In the genomic region with DNA sequence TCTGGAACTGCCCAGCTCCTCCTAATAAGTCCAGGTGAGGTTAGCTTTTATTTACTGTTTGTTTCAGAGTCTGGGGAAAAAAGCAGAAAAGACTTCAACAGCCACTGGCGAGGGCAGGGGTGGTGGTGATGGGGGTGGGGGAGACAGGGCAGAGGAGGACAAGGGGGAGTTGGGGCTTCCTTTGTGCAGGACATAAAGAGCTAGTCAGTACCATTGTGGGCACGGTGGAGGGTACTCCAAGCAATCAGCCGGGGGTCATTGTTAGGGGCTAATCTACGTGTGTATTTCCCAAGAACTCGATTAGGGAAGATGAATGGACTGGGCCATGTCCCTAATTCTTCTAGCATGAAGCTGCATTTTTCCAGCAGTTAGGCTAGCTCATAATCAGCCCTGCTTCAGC, we compare ENCODE assay signal across 28 cellular contexts. TPM values are rescaled to one million over a fixed set of nuclear protein-coding genes. Genes with fewer than 3 reads are reported as not detected.
"Had no signal": no experiment of that assay in that cellular context is flagged by ENCODE, and none has a peak within 500 bp of the region (broad histone marks: within the 10 kb centered on the region; RNA-seq: fewer than 3 reads in every experiment).

No MANE protein-coding gene starts in this region.

- H3K27me3 ChIP-seq: SJCRH30 had no signal

- H3K4me1 Mint-ChIP-seq: activated T-helper 17 cell treated with anti-CD3 and anti-CD28 coated beads, Interleukin-2, amount 50 U/mL, for 72 hours had no signal

- H3K4me3 Mint-ChIP-seq: activated B cell treated with CpG ODN at 0.5 μM for 24 hours; activated CD4-positive, alpha-beta memory T cell treated with anti-CD3 and anti-CD28 coated beads for 36 hours; activated CD4-positive, alpha-beta T cell treated with anti-CD3 and anti-CD28 coated beads, Interleukin-2, amount 10 ng/mL, durations not matched to agents 7 days and 5 days; activated naive CD8-positive, alpha-beta T cell treated with anti-CD3 and anti-CD28 coated beads, Interleukin-2, amount 10 ng/mL, durations not matched to agents 7 days and 5 days; activated T-helper 17 cell treated with anti-CD3 and anti-CD28 coated beads, Interleukin-2, amount 50 U/mL, for 72 hours had no signal

- H3K4me2 ChIP-seq: KMS-11, SK-N-SH had no signal

- ATAC-seq: activated T-helper 17 cell treated with anti-CD3 and anti-CD28 coated beads, Interleukin-2, amount 50 U/mL, for 72 hours had no signal

- H3K4me3 ChIP-seq: breast epithelium, Peyer's patch, SJCRH30 had no signal

- H3K9me3 ChIP-seq: breast epithelium, SJCRH30, SK-N-SH had no signal

- H3K9ac ChIP-seq: KMS-11, SK-N-SH had no signal

- H3K9me3 Mint-ChIP-seq: activated B cell treated with CpG ODN at 0.5 μM for 24 hours; activated CD4-positive, alpha-beta memory T cell treated with anti-CD3 and anti-CD28 coated beads for 36 hours; activated CD4-positive, alpha-beta T cell treated with anti-CD3 and anti-CD28 coated beads, Interleukin-2, amount 10 ng/mL, durations not matched to agents 7 days and 5 days; activated naive CD8-positive, alpha-beta T cell treated with anti-CD3 and anti-CD28 coated beads, Interleukin-2, amount 10 ng/mL, durations not matched to agents 7 days and 5 days; activated T-helper 17 cell treated with anti-CD3 and anti-CD28 coated beads, Interleukin-2, amount 50 U/mL, for 72 hours had no signal

- H3K36me3 Mint-ChIP-seq: activated CD4-positive, alpha-beta memory T cell treated with anti-CD3 and anti-CD28 coated beads for 36 hours had no signal

- H3K4me1 ChIP-seq: breast epithelium, SJCRH30 had no signal

- H3K27ac Mint-ChIP-seq: activated B cell treated with CpG ODN at 0.5 μM for 24 hours; activated CD4-positive, alpha-beta memory T cell treated with anti-CD3 and anti-CD28 coated beads for 36 hours; activated CD4-positive, alpha-beta T cell treated with anti-CD3 and anti-CD28 coated beads, Interleukin-2, amount 10 ng/mL, durations not matched to agents 7 days and 5 days; activated naive CD8-positive, alpha-beta T cell treated with anti-CD3 and anti-CD28 coated beads, Interleukin-2, amount 10 ng/mL, durations not matched to agents 7 days and 5 days; activated T-helper 17 cell treated with anti-CD3 and anti-CD28 coated beads, Interleukin-2, amount 50 U/mL, for 72 hours had no signal

- H3K27ac ChIP-seq: breast epithelium, KMS-11, Peyer's patch, RWPE1, SJCRH30 had no signal

- H3K36me3 ChIP-seq: breast epithelium, Peyer's patch, SJCRH30 had no signal

- DNase-seq: activated B cell treated with CpG ODN at 0.5 μM for 24 hours; activated CD4-positive, alpha-beta memory T cell treated with anti-CD3 and anti-CD28 coated beads for 36 hours; activated CD4-positive, alpha-beta T cell treated with anti-CD3 and anti-CD28 coated beads for 1 hour; activated CD4-positive, alpha-beta T cell treated with anti-CD3 and anti-CD28 coated beads, Interleukin-2, amount 10 ng/mL, durations not matched to agents 7 days and 5 days; activated CD8-positive, alpha-beta memory T cell treated with anti-CD3 and anti-CD28 coated beads for 24 hours; activated gamma-delta T cell treated with Interleukin-2 at 50 U/mL for 16 hours; activated naive CD4-positive, alpha-beta T cell treated with anti-CD3 and anti-CD28 coated beads, Interleukin-2, amount 50 U/mL, for 16 hours; activated naive CD8-positive, alpha-beta T cell treated with anti-CD3 and anti-CD28 coated beads, Interleukin-2, amount 10 ng/mL, durations not matched to agents 7 days and 5 days; activated T-cell treated with anti-CD3 and anti-CD28 coated beads, Interleukin-2, amount 50 U/mL, for 48 hours; aorta; caudate nucleus; NCI-H1092; NCI-H1694 treated with DMSO at 0.1 percent for 48 hours; NCI-H2029 treated with DMSO at 0.1 percent for 48 hours; NCI-H345; NCI-H510A; NCI-H526 treated with DMSO at 0.1 percent for 48 hours; Peyer's patch; Right ventricle myocardium superior; SJCRH30; SK-N-SH; T-helper 1 cell had no signal

RNA-seq across cellular contexts. Expression of a gene that starts 2.8 kb away (rescaled TPM):
- total RNA-seq: activated B cell treated with CpG ODN at 0.5 μM for 24 hours; activated CD4-positive, alpha-beta T cell treated with anti-CD3 and anti-CD28 coated beads, Interleukin-2, amount 10 ng/mL, durations not matched to agents 7 days and 5 days; activated naive CD8-positive, alpha-beta T cell treated with anti-CD3 and anti-CD28 coated beads, Interleukin-2, amount 10 ng/mL, durations not matched to agents 7 days and 5 days; aorta; breast epithelium; MCF 10A; Peyer's patch; Right ventricle myocardium superior; SJCRH30; T-helper 2 cell treated with Interferon-gamma antibody and Interleukin-4, amounts not matched to agents 100 ng/mL and 5 ng/mL, for 36 hours had no signal

RNA-seq across cellular contexts. Expression of a gene that starts 42.4 kb away (rescaled TPM):
- total RNA-seq: activated B cell treated with CpG ODN at 0.5 μM for 24 hours; activated CD4-positive, alpha-beta memory T cell treated with anti-CD3 and anti-CD28 coated beads for 36 hours; activated CD4-positive, alpha-beta T cell treated with anti-CD3 and anti-CD28 coated beads, Interleukin-2, amount 10 ng/mL, durations not matched to agents 7 days and 5 days; activated naive CD8-positive, alpha-beta T cell treated with anti-CD3 and anti-CD28 coated beads, Interleukin-2, amount 10 ng/mL, durations not matched to agents 7 days and 5 days; activated T-helper 17 cell treated with anti-CD3 and anti-CD28 coated beads, Interleukin-2, amount 50 U/mL, for 72 hours; aorta; breast epithelium; MCF 10A; Peyer's patch; Right ventricle myocardium superior; SJCRH30; T-helper 2 cell treated with Interferon-gamma antibody and Interleukin-4, amounts not matched to agents 100 ng/mL and 5 ng/mL, for 36 hours had no signal

RNA-seq across cellular contexts. Expression of a gene that starts 56.1 kb away (rescaled TPM):
- total RNA-seq: activated B cell treated with CpG ODN at 0.5 μM for 24 hours; activated CD4-positive, alpha-beta memory T cell treated with anti-CD3 and anti-CD28 coated beads for 36 hours; activated CD4-positive, alpha-beta T cell treated with anti-CD3 and anti-CD28 coated beads, Interleukin-2, amount 10 ng/mL, durations not matched to agents 7 days and 5 days; activated naive CD8-positive, alpha-beta T cell treated with anti-CD3 and anti-CD28 coated beads, Interleukin-2, amount 10 ng/mL, durations not matched to agents 7 days and 5 days; activated T-helper 17 cell treated with anti-CD3 and anti-CD28 coated beads, Interleukin-2, amount 50 U/mL, for 72 hours; aorta; MCF 10A; Peyer's patch; Right ventricle myocardium superior; T-helper 2 cell treated with Interferon-gamma antibody and Interleukin-4, amounts not matched to agents 100 ng/mL and 5 ng/mL, for 36 hours had no signal
